Comparison of ENCODE assay signal across 8 cellular contexts in the genomic region with DNA sequence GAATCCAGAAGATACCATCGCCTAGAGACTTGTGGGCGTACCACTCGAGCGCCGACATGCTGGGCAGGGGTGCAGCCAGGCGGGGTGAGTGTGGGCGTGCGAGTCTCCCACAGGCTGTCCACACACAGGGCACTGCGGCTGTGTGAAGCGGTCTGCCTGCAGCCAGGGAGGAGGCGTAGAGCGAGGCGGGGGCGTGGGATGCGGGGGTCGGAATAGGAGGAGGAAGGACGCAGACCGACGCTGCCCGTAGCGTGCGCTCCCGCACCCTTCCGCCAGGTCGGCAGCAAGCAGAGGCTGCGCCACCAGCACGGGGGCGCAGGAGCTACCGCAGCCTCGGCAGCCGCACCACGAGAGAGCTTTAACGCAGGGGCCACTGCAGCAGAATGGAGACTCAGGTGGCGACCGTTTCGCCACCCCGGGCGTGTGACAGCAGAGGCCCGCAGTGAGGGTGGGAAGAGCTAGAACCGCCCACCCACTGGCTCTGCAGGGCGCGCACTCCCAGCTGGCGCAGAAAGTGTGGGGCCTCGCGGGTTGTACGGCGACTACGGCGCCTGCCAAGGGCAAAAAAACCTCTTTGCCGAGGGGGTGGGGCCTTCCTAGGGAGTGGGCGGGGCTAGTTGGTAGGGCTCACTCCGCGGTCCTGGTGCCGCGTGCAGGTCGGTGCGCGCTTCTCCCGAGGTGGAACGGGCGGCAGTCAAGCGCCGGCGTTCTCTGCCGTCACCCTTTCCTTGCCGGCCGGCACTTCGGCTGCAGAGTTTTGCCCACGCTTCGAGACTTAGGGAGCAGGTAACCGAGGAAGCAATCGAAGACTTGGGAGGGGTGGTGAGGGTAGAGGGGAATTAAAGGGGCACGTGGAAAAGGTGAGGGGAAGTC. TPM values are rescaled to one million over a fixed set of nuclear protein-coding genes. Genes with fewer than 3 reads are reported as not detected.
DNase-seq lines count a peak whose midpoint lies in the region; ATAC-seq, FAIRE-seq and TF ChIP-seq lines count a peak whose summit lies in the region.

A gene (minus strand): TSS at position 537 of the 873 bp plus-strand sequence. CDS start 479 bp downstream, at position 58.
A gene with protein sequence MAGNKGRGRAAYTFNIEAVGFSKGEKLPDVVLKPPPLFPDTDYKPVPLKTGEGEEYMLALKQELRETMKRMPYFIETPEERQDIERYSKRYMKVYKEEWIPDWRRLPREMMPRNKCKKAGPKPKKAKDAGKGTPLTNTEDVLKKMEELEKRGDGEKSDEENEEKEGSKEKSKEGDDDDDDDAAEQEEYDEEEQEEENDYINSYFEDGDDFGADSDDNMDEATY (plus strand): TSS at position 630 of the 873 bp plus-strand sequence. CDS start 10,704 bp downstream, outside the sequence.

- H4K5ac ChIP-seq in H1 (ENCODE audit: insufficient read length, low read depth, low read length), result peak within 1 kb of the TSS; percentile 73

- peak within 1 kb of the TSS; percentile 93 for H2AFZ ChIP-seq in H1 (ENCODE audit: low read length)

- no peak for FAIRE-seq in H1 (lab: Jason Lieb, UNC)

- H3K9ac ChIP-seq in H1 (replicated peaks in 1 of 4; ENCODE audit: extremely low read depth in 1 of 4, low read depth in 3 of 4, low read length in 3 of 4), result peak within 1 kb of the TSS in 3 of 4 experiments; percentile 78 to 81 (median 79); a peak in 6 of 7 replicates

- peak; percentile 57 to 74 (median 73) for TF ChIP-seq CTCF in H1 (IDR thresholded peaks at IDR 0.05; ENCODE audit: control extremely low read depth in 1 of 3, insufficient read depth in 1 of 3, low read depth in 1 of 3, low read length in 3 of 3)

- H2BK20ac ChIP-seq in H1 (ENCODE audit: low read length), result no peak within 1 kb of the TSS

- peaks cover 3 to 22% (median 11%) of the 10 kb centered on the region in 4 experiments; a peak in 6 of 7 replicates for H3K4me1 ChIP-seq in H1 (replicated peaks in 1 of 4; ENCODE audit: control insufficient read depth in 3 of 4, insufficient read depth in 4 of 4, low read length in 3 of 4)

- peak; percentile 81 to 84 for TF ChIP-seq POLR2A in H1 (IDR thresholded peaks at IDR 0.05; ENCODE audit: control extremely low read depth in 1 of 2, low read depth in 2 of 2, low read length in 2 of 2)

- H3K36me3 ChIP-seq in H1 (ENCODE audit: control insufficient read depth in 2 of 4, insufficient read depth in 4 of 4, low read length in 3 of 4), result peaks cover 0 to 5% (median 0%) of the 10 kb centered on the region in 4 experiments; a peak in 1 of 8 replicates

- peak within 1 kb of the TSS; percentile 62; the same call in 1 of the 2 replicates for H3K27ac ChIP-seq in H1 (ENCODE audit: low read depth, low read length)

- H2BK120ac ChIP-seq in H1 (replicated peaks; ENCODE audit: low read depth, low read length), result no peak within 1 kb of the TSS

- peak; percentile 96 for DNase-seq in COR-L47 (lab: John Stamatoyannopoulos, UW)
- DNase-seq in HS-27A (ENCODE audit: low read depth), result peak; percentile 48
- peak; percentile 91 for DNase-seq in NK-92 treated with Interleukin-12 subunit alpha and Interleukin-12 subunit beta, amount 100 ng/mL, for 24 hours (lab: John Stamatoyannopoulos, UW)
- DNase-seq in activated CD8-positive, alpha-beta memory T cell treated with anti-CD3 and anti-CD28 coated beads for 48 hours (ENCODE audit: low read depth in 2 of 3, low spot score in 2 of 3), result peak; percentile 79 to 89 (median 84)
- peak; percentile 84 to 97 for DNase-seq in H1 (ENCODE audit: low read depth in 1 of 2, low spot score in 2 of 2)
- peak; percentile 95 for DNase-seq in mesenteric fat pad (ENCODE audit: low spot score)
- peak; percentile 88 for DNase-seq in stimulated activated CD8-positive, alpha-beta memory T cell treated with anti-CD3 and anti-CD28 coated beads, Interleukin-15, amount 100 ng/mL, for 1 hour (ENCODE audit: low read depth)

- no peaks in the 10 kb centered on the region for H3K9me3 ChIP-seq in H1 (ENCODE audit: insufficient read depth in 2 of 2, low read depth in 1 of 2, low read length in 1 of 2)

- 0 out of 4 replicates have a peak, but pooled peaks of 1 of the 2 experiments have one; percentile 21 for TF ChIP-seq RAD21 in H1 (IDR thresholded peaks at IDR 0.05 in 1 of 2, conservative IDR thresholded peaks at IDR 0.05 in 1 of 2; ENCODE audit: low read depth in 2 of 2, low read length in 2 of 2)

- peak within 1 kb of the TSS; percentile 97 for H4K8ac ChIP-seq in H1 (ENCODE audit: extremely low read depth, insufficient read depth, low read length)

- no peak within 1 kb of the TSS for H3K14ac ChIP-seq in H1 (ENCODE audit: insufficient read length)

- peak within 1 kb of the TSS; percentile 93; the same call in 1 of the 2 replicates for H2BK15ac ChIP-seq in H1 (ENCODE audit: low read length)

- peak within 1 kb of the TSS; percentile 48 for H3K4ac ChIP-seq in H1 (replicated peaks; ENCODE audit: insufficient read length, low read depth, low read length)

- H4K20me1 ChIP-seq in H1 (replicated peaks in 1 of 2; ENCODE audit: control insufficient read depth in 1 of 2, insufficient read depth in 2 of 2, low read length in 2 of 2), result no peaks in the 10 kb centered on the region

- POLR2A ChIA-PET in H1 (lab: Charles Lee; ENCODE audit: partially characterized antibody), result interaction anchor here (0.7 to 2.9 kb wide), 8 partner anchors 8 to 87 kb away, joined by 3 to 9 read pairs (median 5); a partner anchor contains a TSS

- WGBS in H1 (ENCODE audit: extremely low coverage in 1 of 2, insufficient coverage in 1 of 2, insufficient read length in 1 of 2, insufficient replicate concordance in 2 of 2, low coverage in 1 of 2, low lambda C conversion rate in 2 of 2, missing lambda C conversion rate in 1 of 2), 2 experiments, result 1% methylated on average over 58 of the region's 73 CpGs; no CpG with 5 or more reads in 1 of the 2 experiments

- peak within 1 kb of the TSS; percentile 95 for H3K18ac ChIP-seq in H1 (ENCODE audit: extremely low read depth, low read length)

- no peak within 1 kb of the TSS for H3K23ac ChIP-seq in H1 (ENCODE audit: insufficient read length)

- no peaks in the 10 kb centered on the region; the same call in 1 of the 2 replicates for H3K79me1 ChIP-seq in H1 (ENCODE audit: low read depth, low read length)

- H3K4me3 ChIP-seq in H1 (ENCODE audit: extremely low read depth in 1 of 4, insufficient read depth in 2 of 4, low read depth in 3 of 4, low read length in 4 of 4), result peak within 1 kb of the TSS; percentile 58 to 91 (median 86)

- peak within 1 kb of the TSS; percentile 90 to 92 for H3K4me2 ChIP-seq in H1 (ENCODE audit: insufficient read depth in 1 of 2, low read depth in 2 of 2, low read length in 2 of 2)

- H2BK5ac ChIP-seq in H1 (ENCODE audit: low read depth, low read length), result peak within 1 kb of the TSS; percentile 87

- CTCF ChIA-PET in H1 (lab: Charles Lee; ENCODE audit: partially characterized antibody), result interaction anchor here (0.5 to 1.7 kb wide), 9 partner anchors 8 to 1778 kb away, joined by 3 to 6 read pairs (median 4); no protein-coding TSS in a partner anchor

- no peak within 1 kb of the TSS for H2AK5ac ChIP-seq in H1 (ENCODE audit: low read depth, low read length)

- peaks cover 24% of the 10 kb centered on the region for H3K23me2 ChIP-seq in H1 (ENCODE audit: low read depth, low read length)

- H3K56ac ChIP-seq in H1 (replicated peaks; ENCODE audit: insufficient read length, low read depth, low read length), result peak within 1 kb of the TSS; percentile 82

- TF ChIP-seq EP300 in H1 (IDR thresholded peaks at IDR 0.05; ENCODE audit: borderline replicate concordance in 1 of 2, low read depth in 2 of 2, low read length in 2 of 2), result 0 out of 3 replicates have a peak, but pooled peaks of 1 of the 2 experiments have one; percentile 52

- H3K27me3 ChIP-seq in H1 (replicated peaks in 1 of 4; ENCODE audit: control insufficient read depth in 3 of 4, extremely low read depth in 1 of 4, insufficient read depth in 3 of 4, low read length in 3 of 4), result no peaks in the 10 kb centered on the region

- H3K79me2 ChIP-seq in H1 (ENCODE audit: control insufficient read depth in 1 of 2, insufficient read depth in 2 of 2, low read length in 2 of 2), result peaks cover 9 to 53% of the 10 kb centered on the region in 2 experiments; a peak in 3 of 4 replicates

- peak; percentile 66 for ATAC-seq in GM19468 (IDR thresholded peaks at IDR 0.05; ENCODE audit: extremely low read depth, unreplicated experiment)

- H2BK12ac ChIP-seq in H1 (ENCODE audit: low read depth, low read length), result peak within 1 kb of the TSS; percentile 82

- H4K91ac ChIP-seq in H1 (replicated peaks; ENCODE audit: insufficient read length, low read length), result peak within 1 kb of the TSS; percentile 83

TF ChIP-seq in H1, 55 proteins besides CTCF, POLR2A, EP300 and RAD21 (continues in another document):
- TF ChIP-seq HDAC2 (IDR thresholded peaks at IDR 0.05; ENCODE audit: borderline replicate concordance in 1 of 2, low read depth in 2 of 2, low read length in 2 of 2), result no peak; a peak in 1 of 4 replicates
- TF ChIP-seq TEAD4 (IDR thresholded peaks at IDR 0.05; ENCODE audit: low read depth, low read length), result no peak
- no peak for TF ChIP-seq SRF (IDR thresholded peaks at IDR 0.05; ENCODE audit: low read depth, low read length)
- TF ChIP-seq RFX5 (IDR thresholded peaks at IDR 0.05; ENCODE audit: borderline replicate concordance, low read depth, low read length), result no peak
- no peak for TF ChIP-seq CBX8 (IDR thresholded peaks at IDR 0.05; ENCODE audit: borderline replicate concordance, low read depth, low read length)
- peak; percentile 41 for TF ChIP-seq SAP30 (IDR thresholded peaks at IDR 0.05; ENCODE audit: insufficient read depth, insufficient replicate concordance, low read length)

RNA-seq across cellular contexts. Expression of the first gene that starts in this region (rescaled TPM):
- 5.7 and 6.7 TPM in 2 replicates for total RNA-seq in H1 (2021; fragmentation: NEBNext Ultra II Directional; extraction: Animal tissue kit (Norgen Biotek cat#: 25700))
- 2.8 and 4.8 TPM in 2 replicates for polyA plus RNA-seq in H1 (2011; rRNA removed)
- 3.6 TPM for polyA plus RNA-seq in H1 (2011; cell fraction: cytosol; rRNA removed)
- 4.7 TPM for polyA plus RNA-seq in H1 (2011; cell fraction: nucleus; rRNA removed)
- 2.3 to 3.0 TPM (median 2.7 TPM) in 4 replicates for polyA plus RNA-seq in H1 (2012, experiment 1 of 2)
- polyA plus RNA-seq in H1 (2012, experiment 2 of 2), result 0.96 TPM
- 4.9 TPM for polyA plus RNA-seq in H1 (2013, experiment 1 of 2)
- 4.3 TPM for polyA plus RNA-seq in H1 (2013, experiment 2 of 2)
- 5.7 and 5.9 TPM in 2 replicates for polyA minus RNA-seq in H1 (2011; rRNA and poly(A)+ RNA removed)
- 6.0 TPM for polyA minus RNA-seq in H1 (2011; cell fraction: cytosol; rRNA and poly(A)+ RNA removed)
- polyA minus RNA-seq in H1 (2011; cell fraction: nucleus; rRNA and poly(A)+ RNA removed), result 22.8 TPM
- total RNA-seq in mesenteric fat pad, result 3.7 TPM

RNA-seq across cellular contexts. Expression of the second gene that starts in this region (rescaled TPM):
- total RNA-seq in H1 (2021; fragmentation: NEBNext Ultra II Directional; extraction: Animal tissue kit (Norgen Biotek cat#: 25700)), result 163 and 179 TPM in 2 replicates
- 119 and 149 TPM in 2 replicates for polyA plus RNA-seq in H1 (2011; rRNA removed)
- polyA plus RNA-seq in H1 (2011; cell fraction: cytosol; rRNA removed), result 127 TPM
- polyA plus RNA-seq in H1 (2011; cell fraction: nucleus; rRNA removed), result 54.1 TPM
- 95.3 to 145 TPM (median 125 TPM) in 4 replicates for polyA plus RNA-seq in H1 (2012, experiment 1 of 2)
- polyA plus RNA-seq in H1 (2012, experiment 2 of 2), result 13.6 TPM
- polyA plus RNA-seq in H1 (2013, experiment 1 of 2), result 227 TPM
- polyA plus RNA-seq in H1 (2013, experiment 2 of 2), result 228 TPM
- 62.6 and 70.0 TPM in 2 replicates for polyA minus RNA-seq in H1 (2011; rRNA and poly(A)+ RNA removed)
- polyA minus RNA-seq in H1 (2011; cell fraction: cytosol; rRNA and poly(A)+ RNA removed), result 76.5 TPM
- 89.6 TPM for polyA minus RNA-seq in H1 (2011; cell fraction: nucleus; rRNA and poly(A)+ RNA removed)
- total RNA-seq in mesenteric fat pad, result 1.7 TPM

Comparison
In these comparisons a context has a peak if more than half of its experiments do, and no peak if none do; other contexts are left out.
1. Peak in every context shown above with its lines: DNase-seq, ATAC-seq, H3K4me3 ChIP-seq and H3K27ac ChIP-seq.
2. RNA of the second gene that starts in this region (total RNA-seq): 163 to 179 TPM in H1; 1.7 TPM in mesenteric fat pad (single experiment); every median in the first group is over 10 times any median in the second.